ENCODE assay signal across 8 cellular contexts in the genomic region with DNA sequence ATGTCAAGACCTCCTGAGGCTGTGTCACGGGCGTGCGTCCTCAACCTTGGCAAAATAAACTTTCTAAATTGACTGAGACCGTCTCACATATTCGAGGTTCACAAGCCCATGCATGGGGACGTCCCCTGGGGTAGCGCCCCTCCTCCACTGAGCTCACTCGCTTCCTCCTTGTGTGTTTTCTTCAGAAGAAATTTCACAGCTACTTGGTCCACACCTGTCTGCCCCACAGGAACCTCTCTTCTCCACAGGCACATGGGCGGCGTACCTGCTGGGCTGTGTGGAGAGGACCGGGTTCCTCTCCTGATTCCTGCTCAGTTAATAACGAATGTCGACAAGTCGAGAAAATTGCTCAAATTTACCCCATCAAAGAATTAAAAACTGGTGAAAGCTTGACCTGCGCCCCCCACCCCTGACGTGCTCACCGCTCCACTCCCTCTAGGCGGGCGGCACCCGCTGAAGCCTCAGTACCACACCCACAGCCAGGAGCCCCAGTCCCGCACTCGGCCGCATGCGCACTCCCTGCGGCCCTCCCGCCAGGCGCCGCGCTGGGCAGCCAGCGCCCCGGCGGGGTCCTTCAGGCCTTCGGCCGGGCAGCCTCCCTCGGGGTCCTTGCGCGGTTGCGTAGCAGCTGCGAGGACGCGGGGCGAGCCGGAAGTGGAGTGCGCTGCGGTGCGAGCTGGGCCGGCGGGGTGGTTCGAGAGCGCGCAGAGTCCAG. TPM values are rescaled to one million over a fixed set of nuclear protein-coding genes. Genes with fewer than 3 reads are reported as not detected.
DNase-seq lines count a peak whose midpoint lies in the region; ATAC-seq lines count a peak whose summit lies in the region.
"Not testable (repeated sequence)": the region's sequence is repeated elsewhere in the genome, so short reads cannot be mapped to it uniquely, and the experiment has no call there.

A gene (plus strand): TSS at position 651 of the 715 bp plus-strand sequence. CDS start 1,341 bp downstream, outside the sequence.

- ATAC-seq in GM19328 (IDR thresholded peaks at IDR 0.05; ENCODE audit: unreplicated experiment) (peak; percentile 91), HG03108 (IDR thresholded peaks at IDR 0.05; ENCODE audit: unreplicated experiment) (peak; percentile 91)

- H3K36me3 ChIP-seq in SJCRH30; mucosa of rectum (ENCODE audit: control insufficient read depth in 2 of 2, insufficient read depth in 2 of 2, low read length in 2 of 2): not testable (repeated sequence)

- not testable (repeated sequence) for H3K27me3 ChIP-seq in SJCRH30; mucosa of rectum (ENCODE audit: control insufficient read depth in 2 of 2, insufficient read depth in 2 of 2, low read length in 2 of 2)

- not testable (repeated sequence) for H3K9me3 ChIP-seq in SJCRH30 (replicated peaks); mucosa of rectum (ENCODE audit: control insufficient read depth in 2 of 2, low read length in 2 of 2)

- peak within 1 kb of the TSS; percentile 43 to 56 for H3K9ac ChIP-seq in mucosa of rectum (ENCODE audit: low read depth in 1 of 2, low read length in 2 of 2)

- not testable (repeated sequence) for H3K27ac ChIP-seq in SJCRH30
- H3K27ac ChIP-seq in mucosa of rectum (ENCODE audit: low read depth in 2 of 2, low read length in 2 of 2), result peak within 1 kb of the TSS; percentile 38 to 47

- not testable (repeated sequence) for H3K4me1 ChIP-seq in SJCRH30; mucosa of rectum (ENCODE audit: control insufficient read depth in 2 of 2, insufficient read depth in 2 of 2, low read length in 2 of 2)

- DNase-seq in AG20443 (ENCODE audit: low spot score) (peak; percentile 91), SJCRH30 (peak; percentile 78 to 79), activated gamma-delta T cell treated with Interleukin-2 at 50 U/mL for 16 hours (peak; percentile 79), fibroblast of peridontal ligament (ENCODE audit: extremely low read depth) (peak; percentile 70)
- DNase-seq in stimulated activated CD4-positive, alpha-beta T cell treated with anti-CD3 and anti-CD28 coated beads, TNF-alpha, amount 100 ng/mL, for 1 hour (ENCODE audit: low read depth in 3 of 3, low spot score in 1 of 3), result peak; percentile 63 to 80 (median 80)

- H3K4me3 ChIP-seq in SJCRH30 (peak within 1 kb of the TSS; percentile 44), mucosa of rectum (ENCODE audit: low read length in 2 of 2) (peak within 1 kb of the TSS; percentile 55 to 72)

RNA-seq across cellular contexts. Expression of the gene that starts here (rescaled TPM):
- total RNA-seq in SJCRH30 (2014; rRNA removed; shearing (Covaris generic)), result 5.2 and 7.5 TPM in 2 replicates
